In the genomic region with DNA sequence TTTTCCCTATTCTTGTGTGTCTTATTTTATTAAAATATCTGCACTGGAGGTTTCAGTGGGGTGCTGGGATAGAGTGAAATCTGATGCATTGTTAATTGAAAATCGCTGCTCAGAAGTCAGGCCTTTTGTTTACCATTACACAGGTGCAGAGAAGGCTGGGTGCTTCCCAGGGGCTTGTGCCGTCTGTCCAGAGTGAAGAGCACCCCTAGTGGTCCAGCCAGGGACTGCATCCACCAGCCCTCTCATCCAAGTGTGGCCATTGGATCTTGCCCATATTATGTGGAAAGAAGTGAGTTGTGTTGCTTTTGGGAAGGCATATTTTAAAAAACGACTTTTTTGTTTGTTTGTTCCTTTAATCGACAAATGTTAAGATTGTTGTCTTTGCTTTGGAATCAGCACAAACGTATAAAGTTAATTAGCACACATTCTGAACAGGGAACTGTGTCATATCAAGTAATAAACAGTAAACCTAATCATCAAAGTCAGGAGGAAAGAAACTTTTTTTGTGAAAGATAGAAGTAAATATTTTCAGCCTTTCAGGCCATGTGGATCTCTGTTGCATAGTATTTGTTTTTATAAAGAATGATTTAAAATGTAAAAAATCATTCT, we compare ENCODE assay signal across 10 cellular contexts.
DNase-seq lines count a peak whose midpoint lies in the region; ATAC-seq and TF ChIP-seq lines count a peak whose summit lies in the region.
"Had no signal": no experiment of that assay in that cellular context is flagged by ENCODE, and none has a peak within 500 bp of the region (broad histone marks: within the 10 kb centered on the region; RNA-seq: fewer than 3 reads in every experiment).

No MANE protein-coding gene starts in this region.

- TF ChIP-seq CTCF in Peyer's patch (IDR thresholded peaks at IDR 0.05) (peak in 5 of 6 experiments; percentile 21 to 53 (median 47)), neural crest cell (conservative IDR thresholded peaks at IDR 0.05) (peak; percentile 81)

- no peak overlapping the region for H3K4me3 ChIP-seq in Peyer's patch
- H3K4me3 ChIP-seq: BLaER1 had no signal

- H3K4me1 Mint-ChIP-seq in neural crest cell = no peaks in the 10 kb centered on the region

- H3K27ac Mint-ChIP-seq in neural crest cell (ENCODE audit: unreplicated experiment) = no peak overlapping the region
- H3K27ac Mint-ChIP-seq: activated naive CD8-positive, alpha-beta T cell had no signal

- no peaks in the 10 kb centered on the region for H3K9me3 ChIP-seq in Peyer's patch

- H3K27me3 Mint-ChIP-seq in neural crest cell (ENCODE audit: low read depth) = no peaks in the 10 kb centered on the region

- H3K36me3 ChIP-seq in Peyer's patch = no peaks in the 10 kb centered on the region
- H3K36me3 ChIP-seq: BLaER1 had no signal

- no peak overlapping the region for H3K27ac ChIP-seq in Peyer's patch
- H3K27ac ChIP-seq: BLaER1 had no signal

- H3K4me3 Mint-ChIP-seq in neural crest cell = no peak overlapping the region
- H3K4me3 Mint-ChIP-seq: activated naive CD8-positive, alpha-beta T cell had no signal

- H3K27me3 ChIP-seq in Peyer's patch = no peaks in the 10 kb centered on the region
- H3K27me3 ChIP-seq: BLaER1 had no signal

- peaks cover 6% of the 10 kb centered on the region for H3K9me3 Mint-ChIP-seq in neural crest cell

- H3K4me1 ChIP-seq in Peyer's patch = no peaks in the 10 kb centered on the region

- DNase-seq in NCI-H1092 treated with DMSO at 0.1 percent for 48 hours (lab: John Stamatoyannopoulos, UW) (peak; percentile 11), NCI-H1092 (lab: John Stamatoyannopoulos, UW) (no peak), Peyer's patch (peak in 1 of 3 donors; percentile 62), ecto neural progenitor cell (ENCODE audit: low spot score) (peak; percentile 68), neural crest cell (ENCODE audit: low read depth, low spot score) (peak; percentile 53), NCI-H1048 (lab: John Stamatoyannopoulos, UW) (no peak)

- no peak for TF ChIP-seq POLR2A in Peyer's patch (IDR thresholded peaks at IDR 0.05)

- H3K36me3 Mint-ChIP-seq in neural crest cell (ENCODE audit: low read depth) = no peaks in the 10 kb centered on the region
- H3K36me3 Mint-ChIP-seq: activated naive CD8-positive, alpha-beta T cell had no signal

- peak; percentile 89 for ATAC-seq in GM19452 (IDR thresholded peaks at IDR 0.05; ENCODE audit: unreplicated experiment)
- peak; percentile 96 for ATAC-seq in HG03432 (IDR thresholded peaks at IDR 0.05; ENCODE audit: unreplicated experiment)

Comparison
In these comparisons a context has a peak if more than half of its experiments do, and no peak if none do; other contexts are left out.
1. DNase-seq: peak in NCI-H1092 treated with DMSO at 0.1 percent for 48 hours (single experiment), ecto neural progenitor cell (single experiment) and neural crest cell (single experiment); none in NCI-H1092 (single experiment) and NCI-H1048 (single experiment).